ENCODE assay signal across 18 cellular contexts in the genomic region with DNA sequence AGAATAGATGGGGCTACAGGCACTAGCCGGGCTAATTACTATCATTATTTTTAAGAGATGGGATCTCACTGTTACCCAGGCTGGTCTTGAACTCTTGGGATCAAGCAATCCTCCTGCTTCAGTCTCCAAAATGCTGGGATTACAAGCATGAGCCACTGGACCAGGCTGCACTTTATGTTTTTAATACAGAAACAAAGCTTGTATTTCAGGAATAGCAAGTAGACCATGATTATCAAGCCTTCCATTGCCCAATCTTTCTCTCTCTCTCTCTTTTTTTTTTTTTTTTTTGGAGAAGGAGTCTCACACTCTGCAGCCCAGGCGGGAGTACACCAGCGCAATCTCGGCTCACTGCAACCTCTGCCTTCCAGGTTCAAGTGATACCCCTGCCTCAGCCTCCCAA.
DNase-seq lines count a peak whose midpoint lies in the region; ATAC-seq and TF ChIP-seq lines count a peak whose summit lies in the region.
"Had no signal": no experiment of that assay in that cellular context is flagged by ENCODE, and none has a peak within 500 bp of the region (broad histone marks: within the 10 kb centered on the region; RNA-seq: fewer than 3 reads in every experiment).

No MANE protein-coding gene starts in this region.

- H3K4me3 ChIP-seq in Loucy (ENCODE audit: low read length, poor library complexity, severe bottlenecking) (no peak overlapping the region), PC-9 (no peak overlapping the region), epithelial cell of esophagus (ENCODE audit: low read length) (no peak overlapping the region), spleen (no peak overlapping the region)
- H3K4me3 ChIP-seq: A549; BLaER1 treated with 17β-estradiol and CSF1 and Interleukin-3, amounts not matched to agents 10 nM and 100 nM had no signal

- H2AFZ ChIP-seq in Loucy (ENCODE audit: low read length) (no peak overlapping the region), PC-9 (no peak overlapping the region)

- peaks cover 5% of the 10 kb centered on the region for H3K27me3 Mint-ChIP-seq in type B pancreatic cell
- H3K27me3 Mint-ChIP-seq: CD4-positive, alpha-beta T cell had no signal

- no peaks in the 10 kb centered on the region for H3K4me1 Mint-ChIP-seq in type B pancreatic cell (ENCODE audit: unreplicated experiment)
- H3K4me1 Mint-ChIP-seq: B cell had no signal

- H3K4me2 ChIP-seq in Loucy (ENCODE audit: low read depth, low read length, poor library complexity, severe bottlenecking): peak overlapping the region; percentile 53
- no peak overlapping the region for H3K4me2 ChIP-seq in PC-9
- H3K4me2 ChIP-seq: A549 had no signal

- H3K27ac ChIP-seq in PC-9 (no peak overlapping the region), spleen (no peak overlapping the region)
- H3K27ac ChIP-seq: 22Rv1; A549; BLaER1 treated with 17β-estradiol and CSF1 and Interleukin-3, amounts not matched to agents 10 nM and 100 nM; C4-2B had no signal

- no peak overlapping the region for H3K9ac ChIP-seq in Loucy (ENCODE audit: low read depth, low read length, poor library complexity, severe bottlenecking)
- H3K9ac ChIP-seq: BLaER1 treated with 17β-estradiol and CSF1 and Interleukin-3, amounts not matched to agents 10 nM and 100 nM had no signal

- DNase-seq in PC-9: peak; percentile 5 to 61
- DNase-seq in epithelial cell of esophagus (ENCODE audit: low read depth): peak; percentile 52
- DNase-seq in type B pancreatic cell (ENCODE audit: extremely low spot score, unreplicated experiment): no peak
- DNase-seq in activated CD8-positive, alpha-beta memory T cell treated with anti-CD3 and anti-CD28 coated beads for 24 hours: no peak
- DNase-seq in spleen: no peak
- DNase-seq: AML-193; Caco-2; Calu3; CD4-positive, alpha-beta T cell; CD8-positive, alpha-beta T cell; DMS79 treated with DMSO at 0.1 percent for 48 hours had no signal

- no peaks in the 10 kb centered on the region for H3K36me3 ChIP-seq in Loucy (ENCODE audit: insufficient read depth, low read length)
- no peaks in the 10 kb centered on the region for H3K36me3 ChIP-seq in PC-9 (ENCODE audit: low read depth)
- H3K36me3 ChIP-seq in spleen: no peaks in the 10 kb centered on the region
- H3K36me3 ChIP-seq: BLaER1 treated with 17β-estradiol and CSF1 and Interleukin-3, amounts not matched to agents 10 nM and 100 nM had no signal

- H3K27me3 ChIP-seq in Loucy (ENCODE audit: insufficient read depth, low read length, poor library complexity, severe bottlenecking): no peaks in the 10 kb centered on the region
- no peaks in the 10 kb centered on the region for H3K27me3 ChIP-seq in PC-9 (ENCODE audit: insufficient read depth, low read depth)
- no peaks in the 10 kb centered on the region for H3K27me3 ChIP-seq in spleen (replicated peaks in 1 of 7)
- H3K27me3 ChIP-seq: BLaER1 treated with 17β-estradiol and CSF1 and Interleukin-3, amounts not matched to agents 10 nM and 100 nM had no signal

- H3K79me2 ChIP-seq in Loucy (ENCODE audit: insufficient read depth, low read length): no peaks in the 10 kb centered on the region
- no peaks in the 10 kb centered on the region for H3K79me2 ChIP-seq in PC-9 (ENCODE audit: low read depth)

- H3F3A ChIP-seq in Loucy (ENCODE audit: low read depth): no peaks in the 10 kb centered on the region
- H3F3A ChIP-seq in PC-9 (ENCODE audit: insufficient read depth, low read depth): no peaks in the 10 kb centered on the region

- no peak for ATAC-seq in GM19455 (IDR thresholded peaks at IDR 0.05; ENCODE audit: unreplicated experiment)
- ATAC-seq: A549; CD8-positive, alpha-beta T cell had no signal

- intact Hi-C loops in PC-9 (cut with micrococcal nuclease; ENCODE audit: unreplicated experiment) (no loop called here), spleen (cut with DNase I; ENCODE audit: low total_unique reads) (no loop called here)

- H3K9me2 ChIP-seq in Loucy (replicated peaks; ENCODE audit: low read depth, low read length) (no peaks in the 10 kb centered on the region), PC-9 (ENCODE audit: insufficient read depth) (no peaks in the 10 kb centered on the region)

- POLR2A ChIA-PET in PC-9 (lab: Charles Lee; ENCODE audit: unreplicated experiment): no interaction called here

- H3K36me3 Mint-ChIP-seq in type B pancreatic cell: no peaks in the 10 kb centered on the region
- H3K36me3 Mint-ChIP-seq: CD8-positive, alpha-beta T cell had no signal

- no peak for TF ChIP-seq POLR2A in spleen (IDR thresholded peaks at IDR 0.05)

- H3K9me3 ChIP-seq in Loucy (ENCODE audit: insufficient read depth, low read depth, low read length) (no peaks in the 10 kb centered on the region), PC-9 (ENCODE audit: insufficient read depth, low read depth) (no peaks in the 10 kb centered on the region), spleen (no peaks in the 10 kb centered on the region)
- H3K9me3 ChIP-seq: A549; BLaER1 treated with 17β-estradiol and CSF1 and Interleukin-3, amounts not matched to agents 10 nM and 100 nM; Caco-2 had no signal

- no peak for TF ChIP-seq CTCF in Loucy (conservative IDR thresholded peaks at IDR 0.05; ENCODE audit: low read length)
- TF ChIP-seq CTCF in PC-9 (conservative IDR thresholded peaks at IDR 0.05): no peak
- TF ChIP-seq CTCF in epithelial cell of esophagus (IDR thresholded peaks at IDR 0.05; ENCODE audit: insufficient read depth, low read depth, low read length, missing control alignments): no peak
- no peak for TF ChIP-seq CTCF in type B pancreatic cell (conservative IDR thresholded peaks at IDR 0.05)
- TF ChIP-seq CTCF in spleen (IDR thresholded peaks at IDR 0.05 in 8 of 11, conservative IDR thresholded peaks at IDR 0.05 in 3 of 11): no peak

- no TSS peak for BruUV-seq in PC-9 (replicated peaks; lab: Mats Ljungman, UMichigan)

- H3K27ac Mint-ChIP-seq in type B pancreatic cell: peak overlapping the region; percentile 94
- H3K27ac Mint-ChIP-seq: B cell; CD4-positive, alpha-beta T cell; CD8-positive, alpha-beta T cell had no signal

- no peaks in the 10 kb centered on the region for H4K20me1 ChIP-seq in Loucy (ENCODE audit: insufficient read depth, low read length, poor library complexity, severe bottlenecking)
- H4K20me1 ChIP-seq in PC-9 (ENCODE audit: insufficient read depth): no peaks in the 10 kb centered on the region
- H4K20me1 ChIP-seq: BLaER1 treated with 17β-estradiol and CSF1 and Interleukin-3, amounts not matched to agents 10 nM and 100 nM had no signal

- no peaks in the 10 kb centered on the region for H3K9me3 Mint-ChIP-seq in type B pancreatic cell
- H3K9me3 Mint-ChIP-seq: CD4-positive, alpha-beta T cell; CD8-positive, alpha-beta T cell had no signal

- H3K4me1 ChIP-seq in Loucy (ENCODE audit: insufficient read depth, low read length, poor library complexity, severe bottlenecking) (peaks cover 16% of the 10 kb centered on the region), PC-9 (replicated peaks; ENCODE audit: insufficient read depth) (peaks cover 16% of the 10 kb centered on the region), spleen (no peaks in the 10 kb centered on the region)

- WGBS in spleen, 5 donors: 90 to 98% (median 93%) methylated on average over 4 of the region's 4 CpGs

- CTCF ChIA-PET in PC-9 (lab: Charles Lee): interaction anchor here (0.7 to 1.2 kb wide), 2 partner anchors 54 to 55 kb away, joined by 4 to 5 read pairs; no protein-coding TSS in a partner anchor

- H3K4me3 Mint-ChIP-seq in type B pancreatic cell: peak overlapping the region; percentile 39
- H3K4me3 Mint-ChIP-seq: B cell; CD4-positive, alpha-beta T cell; CD8-positive, alpha-beta T cell had no signal

Comparison
In these comparisons a context has a peak if more than half of its experiments do, and no peak if none do; other contexts are left out.
1. DNase-seq: peak in PC-9 (2 of 2) and epithelial cell of esophagus (single experiment); none in type B pancreatic cell (single experiment), activated CD8-positive, alpha-beta memory T cell treated with anti-CD3 and anti-CD28 coated beads for 24 hours (single experiment) and spleen (single experiment).